In the genomic region with DNA sequence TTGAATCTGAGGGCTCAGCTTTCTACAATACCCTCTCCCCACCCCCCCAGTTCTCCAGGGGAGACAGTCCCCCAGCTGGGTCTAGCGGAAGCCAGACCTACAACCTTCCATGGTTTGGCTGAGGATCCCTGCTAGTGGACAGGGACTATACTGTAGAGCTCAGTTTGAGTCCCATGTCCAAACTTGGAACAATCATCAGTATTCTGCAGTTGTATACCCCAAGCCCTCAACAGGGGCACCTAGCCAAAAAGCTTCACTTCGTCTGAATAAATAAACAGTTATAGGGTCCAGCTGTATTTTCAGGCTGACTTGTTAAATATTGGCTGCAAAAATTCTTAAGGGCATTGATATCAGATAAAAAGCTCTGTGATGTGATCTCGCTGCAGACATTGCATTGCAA, we compare ENCODE assay signal across 24 cellular contexts. TPM values are rescaled to one million over a fixed set of nuclear protein-coding genes. Genes with fewer than 3 reads are reported as not detected.
DNase-seq lines count a peak whose midpoint lies in the region; ATAC-seq and TF ChIP-seq lines count a peak whose summit lies in the region.
"Had no signal": no experiment of that assay in that cellular context is flagged by ENCODE, and none has a peak within 500 bp of the region (broad histone marks: within the 10 kb centered on the region; RNA-seq: fewer than 3 reads in every experiment).

No MANE protein-coding gene starts in this region.

- H3K36me3 ChIP-seq in right atrium auricular region = peaks cover 38% of the 10 kb centered on the region

- DNase-seq in Right ventricle myocardium superior (no peak), right atrium auricular region (ENCODE audit: low spot score) (no peak), globus pallidus (ENCODE audit: low spot score) (peak; percentile 32), epidermal melanocyte (ENCODE audit: insufficient read length, low spot score) (no peak), NCI-H2196 treated with DMSO at 0.1 percent for 48 hours (lab: John Stamatoyannopoulos, UW; ENCODE audit: unreplicated experiment) (no peak), activated gamma-delta T cell (lab: John Stamatoyannopoulos, UW) (no peak)
- DNase-seq: CD4-positive, CD25-positive, alpha-beta regulatory T cell; H9; NCI-H1048; NCI-H1417; NCI-H1694; NCI-H2029 treated with DMSO at 0.1 percent for 48 hours; NCI-H2227 treated with DMSO at 0.1 percent for 48 hours; NCI-H69; RPMI8226; SHP77 treated with DMSO at 0.1 percent for 48 hours had no signal

- H3K27me3 ChIP-seq in right atrium auricular region = no peaks in the 10 kb centered on the region
- H3K27me3 ChIP-seq: BLaER1 had no signal

- no peak for TF ChIP-seq CTCF in right atrium auricular region (IDR thresholded peaks at IDR 0.05)
- TF ChIP-seq CTCF in nephron (IDR thresholded peaks at IDR 0.05; ENCODE audit: unreplicated experiment in 3 of 3) = no peak

- H3K9me3 ChIP-seq in right atrium auricular region = no peaks in the 10 kb centered on the region
- H3K9me3 ChIP-seq: BLaER1 had no signal

- H3K27ac ChIP-seq in right atrium auricular region = no peak overlapping the region
- H3K27ac ChIP-seq: BLaER1 had no signal

- H3K4me3 Mint-ChIP-seq in nephron = no peak overlapping the region
- H3K4me3 Mint-ChIP-seq: CD4-positive, CD25-positive, alpha-beta regulatory T cell; GM23338; H9 had no signal

- H3K9me3 Mint-ChIP-seq in nephron = no peaks in the 10 kb centered on the region
- H3K9me3 Mint-ChIP-seq: GM23338, H9 had no signal

- peak; percentile 51 for ATAC-seq in Right ventricle myocardium superior (ENCODE audit: poor library complexity)
- ATAC-seq in GM21367 (IDR thresholded peaks at IDR 0.05; ENCODE audit: unreplicated experiment) = no peak
- ATAC-seq: GM23338 had no signal

- intact Hi-C loops in Right ventricle myocardium superior (cut with DNase I) = loop anchor here (5.0 kb wide), 1 partner anchor 168 kb away; no protein-coding TSS in a partner anchor

- no peaks in the 10 kb centered on the region for H3K27me3 Mint-ChIP-seq in nephron (ENCODE audit: low read depth)

- no peaks in the 10 kb centered on the region for H3K4me1 ChIP-seq in right atrium auricular region
- H3K4me1 ChIP-seq: BLaER1 had no signal

- no peak overlapping the region for H3K4me3 ChIP-seq in right atrium auricular region
- H3K4me3 ChIP-seq: BLaER1, GM23338 had no signal

- H3K36me3 Mint-ChIP-seq in nephron (ENCODE audit: low read depth) = peaks cover 81% of the 10 kb centered on the region
- H3K36me3 Mint-ChIP-seq: CD4-positive, CD25-positive, alpha-beta regulatory T cell had no signal

- H3K27ac Mint-ChIP-seq in nephron = peak overlapping the region; percentile 25 to 35 (median 29)
- H3K27ac Mint-ChIP-seq: CD4-positive, CD25-positive, alpha-beta regulatory T cell; GM23338; H9 had no signal

- peaks cover 10% of the 10 kb centered on the region for H3K4me1 Mint-ChIP-seq in nephron

RNA-seq across cellular contexts. Expression of a gene that starts 15.4 kb away (rescaled TPM):
- total RNA-seq in Right ventricle myocardium superior (not detected), right atrium auricular region (not detected)
- total RNA-seq: A172; CD4-positive, CD25-positive, alpha-beta regulatory T cell; Daoy; G401; GM23338; H9; NCI-H460 had no signal

RNA-seq across cellular contexts. Expression of a gene that starts 45.1 kb away (rescaled TPM):
- total RNA-seq in Right ventricle myocardium superior (29.9 TPM), right atrium auricular region (10 to 100 TPM; 17.5 to 29.2 TPM)
- total RNA-seq: G401 had no signal
